Comparison of ENCODE assay signal across 18 cellular contexts in the genomic region with DNA sequence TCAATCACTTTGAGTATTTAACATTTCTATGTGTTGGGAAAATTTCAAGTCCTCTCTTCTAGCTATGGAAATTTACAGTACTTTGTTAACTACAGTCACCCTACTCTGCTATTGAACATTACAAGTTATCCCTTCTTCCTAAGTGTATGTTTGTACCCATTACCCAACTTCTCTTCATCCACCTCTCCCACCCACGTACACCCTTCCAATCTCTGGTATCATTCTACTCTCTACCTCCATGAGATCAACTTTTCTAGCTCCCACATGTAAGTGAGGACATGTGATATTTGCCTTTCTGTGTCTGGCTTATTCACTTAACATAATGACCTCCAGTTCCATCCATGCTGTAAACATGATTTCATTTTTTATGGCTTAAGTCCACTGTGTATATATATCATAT. TPM values are rescaled to one million over a fixed set of nuclear protein-coding genes. Genes with fewer than 3 reads are reported as not detected.
A peak's percentile ranks its signal among the peaks of the same experiment; 100 is the strongest.
DNase-seq lines count a peak whose midpoint lies in the region; TF ChIP-seq lines count a peak whose summit lies in the region.
"Had no signal": no experiment of that assay in that cellular context is flagged by ENCODE, and none has a peak within 500 bp of the region (broad histone marks: within the 10 kb centered on the region; RNA-seq: fewer than 3 reads in every experiment).

No MANE protein-coding gene starts in this region.

- H3K36me3 Mint-ChIP-seq in activated CD4-positive, alpha-beta memory T cell treated with anti-CD3 and anti-CD28 coated beads, Interleukin-2, amount 10 ng/mL, durations not matched to agents 7 days and 5 days (ENCODE audit: low read depth), result peaks cover 21% of the 10 kb centered on the region
- peaks cover 8% of the 10 kb centered on the region for H3K36me3 Mint-ChIP-seq in activated CD4-positive, alpha-beta memory T cell treated with anti-CD3 and anti-CD28 coated beads for 36 hours
- H3K36me3 Mint-ChIP-seq in nephron progenitor cell (ENCODE audit: low read depth), result peaks cover 20% of the 10 kb centered on the region
- H3K36me3 Mint-ChIP-seq: activated naive CD4-positive, alpha-beta T cell treated with anti-CD3 and anti-CD28 coated beads, Interleukin-2, amount 50 U/mL, for 24 hours; memory B cell had no signal

- TF ChIP-seq CTCF in nephron progenitor cell (IDR thresholded peaks at IDR 0.05), result no peak

- peaks cover 35% of the 10 kb centered on the region for H3K4me1 Mint-ChIP-seq in activated CD4-positive, alpha-beta memory T cell treated with anti-CD3 and anti-CD28 coated beads, Interleukin-2, amount 10 ng/mL, durations not matched to agents 7 days and 5 days
- H3K4me1 Mint-ChIP-seq in activated CD4-positive, alpha-beta memory T cell treated with anti-CD3 and anti-CD28 coated beads for 36 hours (ENCODE audit: low read depth), result peaks cover 30% of the 10 kb centered on the region
- peaks cover 23% of the 10 kb centered on the region for H3K4me1 Mint-ChIP-seq in nephron progenitor cell

- H3K27ac Mint-ChIP-seq in activated CD4-positive, alpha-beta memory T cell treated with anti-CD3 and anti-CD28 coated beads, Interleukin-2, amount 10 ng/mL, durations not matched to agents 7 days and 5 days, result peak overlapping the region; percentile 2
- no peak overlapping the region for H3K27ac Mint-ChIP-seq in activated CD4-positive, alpha-beta memory T cell treated with anti-CD3 and anti-CD28 coated beads for 36 hours
- peak overlapping the region; percentile 44 for H3K27ac Mint-ChIP-seq in nephron progenitor cell
- H3K27ac Mint-ChIP-seq: activated CD4-positive, alpha-beta T cell treated with anti-CD3 and anti-CD28 coated beads, Interleukin-2, amount 10 ng/mL, durations not matched to agents 7 days and 5 days; activated naive CD4-positive, alpha-beta T cell treated with anti-CD3 and anti-CD28 coated beads, Interleukin-2, amount 50 U/mL, for 24 hours; memory B cell had no signal

- no peak for DNase-seq in activated CD4-positive, alpha-beta memory T cell treated with anti-CD3 and anti-CD28 coated beads, Interleukin-2, amount 10 ng/mL, durations not matched to agents 7 days and 5 days
- DNase-seq in activated CD4-positive, alpha-beta memory T cell treated with anti-CD3 and anti-CD28 coated beads for 36 hours, result no peak
- DNase-seq in nephron progenitor cell (no peak), NCI-H524 treated with DMSO at 0.1 percent for 48 hours (lab: John Stamatoyannopoulos, UW) (no peak)
- DNase-seq: ACHN; activated CD4-positive, alpha-beta T cell treated with anti-CD3 and anti-CD28 coated beads, Interleukin-2, amount 10 ng/mL, durations not matched to agents 7 days and 5 days; brain microvascular endothelial cell; DMS79 treated with DMSO at 0.1 percent for 48 hours; GM23248; hypothalamus; naive thymus-derived CD4-positive, alpha-beta T cell; NCI-H1436 treated with DMSO at 0.1 percent for 48 hours; SK-N-SH; stimulated activated CD4-positive, alpha-beta T cell treated with anti-CD3 and anti-CD28 coated beads, Interleukin-2, amount 100 ng/mL, for 24 hours; substantia nigra had no signal

- no peaks in the 10 kb centered on the region for H3K27me3 Mint-ChIP-seq in activated CD4-positive, alpha-beta memory T cell treated with anti-CD3 and anti-CD28 coated beads, Interleukin-2, amount 10 ng/mL, durations not matched to agents 7 days and 5 days
- no peaks in the 10 kb centered on the region for H3K27me3 Mint-ChIP-seq in activated CD4-positive, alpha-beta memory T cell treated with anti-CD3 and anti-CD28 coated beads for 36 hours
- H3K27me3 Mint-ChIP-seq in nephron progenitor cell (ENCODE audit: low read depth, poor library complexity), result peaks cover 9% of the 10 kb centered on the region
- H3K27me3 Mint-ChIP-seq: activated CD4-positive, alpha-beta T cell treated with anti-CD3 and anti-CD28 coated beads, Interleukin-2, amount 10 ng/mL, durations not matched to agents 7 days and 5 days; activated naive CD4-positive, alpha-beta T cell treated with anti-CD3 and anti-CD28 coated beads, Interleukin-2, amount 50 U/mL, for 24 hours; memory B cell; naive thymus-derived CD4-positive, alpha-beta T cell had no signal

- H3K9me3 Mint-ChIP-seq in activated CD4-positive, alpha-beta memory T cell treated with anti-CD3 and anti-CD28 coated beads, Interleukin-2, amount 10 ng/mL, durations not matched to agents 7 days and 5 days, result no peaks in the 10 kb centered on the region
- no peaks in the 10 kb centered on the region for H3K9me3 Mint-ChIP-seq in activated CD4-positive, alpha-beta memory T cell treated with anti-CD3 and anti-CD28 coated beads for 36 hours
- no peaks in the 10 kb centered on the region for H3K9me3 Mint-ChIP-seq in nephron progenitor cell
- H3K9me3 Mint-ChIP-seq: activated CD4-positive, alpha-beta T cell treated with anti-CD3 and anti-CD28 coated beads, Interleukin-2, amount 10 ng/mL, durations not matched to agents 7 days and 5 days; activated naive CD4-positive, alpha-beta T cell treated with anti-CD3 and anti-CD28 coated beads, Interleukin-2, amount 50 U/mL, for 24 hours; CD14-positive monocyte; memory B cell; naive thymus-derived CD4-positive, alpha-beta T cell had no signal

- CTCF ChIA-PET in activated CD4-positive, alpha-beta memory T cell treated with anti-CD3 and anti-CD28 coated beads, Interleukin-2, amount 10 ng/mL, durations not matched to agents 7 days and 5 days (lab: Charles Lee), result interaction anchor here (0.5 to 1.3 kb wide), 5 partner anchors 17 to 145 kb away, joined by 3 to 4 read pairs (median 3); partner anchors contain the start of gene DCTPP1
- CTCF ChIA-PET in activated CD4-positive, alpha-beta memory T cell treated with anti-CD3 and anti-CD28 coated beads for 36 hours (lab: Charles Lee), result interaction anchor here (0.9 to 1.4 kb wide), 2 partner anchors 39 to 54 kb away, joined by 3 to 4 read pairs; no protein-coding TSS in a partner anchor

- H3K4me3 Mint-ChIP-seq in activated CD4-positive, alpha-beta memory T cell treated with anti-CD3 and anti-CD28 coated beads, Interleukin-2, amount 10 ng/mL, durations not matched to agents 7 days and 5 days, result no peak overlapping the region
- no peak overlapping the region for H3K4me3 Mint-ChIP-seq in activated CD4-positive, alpha-beta memory T cell treated with anti-CD3 and anti-CD28 coated beads for 36 hours
- no peak overlapping the region for H3K4me3 Mint-ChIP-seq in nephron progenitor cell
- H3K4me3 Mint-ChIP-seq: activated CD4-positive, alpha-beta T cell treated with anti-CD3 and anti-CD28 coated beads, Interleukin-2, amount 10 ng/mL, durations not matched to agents 7 days and 5 days; activated naive CD4-positive, alpha-beta T cell treated with anti-CD3 and anti-CD28 coated beads, Interleukin-2, amount 50 U/mL, for 24 hours; CD14-positive monocyte; memory B cell had no signal

- POLR2A ChIA-PET in activated CD4-positive, alpha-beta memory T cell treated with anti-CD3 and anti-CD28 coated beads, Interleukin-2, amount 10 ng/mL, durations not matched to agents 7 days and 5 days (lab: Charles Lee), result interaction anchor here (1.2 kb wide), 1 partner anchor 40 kb away, joined by 3 read pairs; the partner anchor contains the start of gene ZNF747
- POLR2A ChIA-PET in activated CD4-positive, alpha-beta memory T cell treated with anti-CD3 and anti-CD28 coated beads for 36 hours (lab: Charles Lee), result interaction anchor here (1.2 kb wide), 1 partner anchor 11 kb away, joined by 4 read pairs; no protein-coding TSS in a partner anchor

- intact Hi-C loops in activated CD4-positive, alpha-beta memory T cell treated with anti-CD3 and anti-CD28 coated beads for 36 hours (cut with micrococcal nuclease), result no loop called here

RNA-seq across cellular contexts. Expression of gene ZNF688, which starts 3.2 kb away (rescaled TPM):
- total RNA-seq in activated CD4-positive, alpha-beta memory T cell treated with anti-CD3 and anti-CD28 coated beads, Interleukin-2, amount 10 ng/mL, durations not matched to agents 7 days and 5 days, result 10 to 100 TPM; 19.2 to 22.8 TPM
- total RNA-seq in activated CD4-positive, alpha-beta memory T cell treated with anti-CD3 and anti-CD28 coated beads for 36 hours, result 1 to 10 TPM; 9.2 to 9.3 TPM

RNA-seq across cellular contexts. Expression of gene ZNF785, which starts 10.8 kb away (rescaled TPM):
- total RNA-seq in activated CD4-positive, alpha-beta memory T cell treated with anti-CD3 and anti-CD28 coated beads, Interleukin-2, amount 10 ng/mL, durations not matched to agents 7 days and 5 days, result 10 to 100 TPM; 12.9 to 13.3 TPM
- 10 to 100 TPM; 14.0 to 15.0 TPM for total RNA-seq in activated CD4-positive, alpha-beta memory T cell treated with anti-CD3 and anti-CD28 coated beads for 36 hours

RNA-seq across cellular contexts. Expression of gene ZNF764, which starts 16.5 kb away (rescaled TPM):
- 10 to 100 TPM; 16.0 to 16.8 TPM for total RNA-seq in activated CD4-positive, alpha-beta memory T cell treated with anti-CD3 and anti-CD28 coated beads, Interleukin-2, amount 10 ng/mL, durations not matched to agents 7 days and 5 days
- 10 to 100 TPM; 13.7 to 14.2 TPM for total RNA-seq in activated CD4-positive, alpha-beta memory T cell treated with anti-CD3 and anti-CD28 coated beads for 36 hours

RNA-seq across cellular contexts. Expression of gene ZNF689, which starts 35.5 kb away (rescaled TPM):
- total RNA-seq in activated CD4-positive, alpha-beta memory T cell treated with anti-CD3 and anti-CD28 coated beads, Interleukin-2, amount 10 ng/mL, durations not matched to agents 7 days and 5 days, result 10 to 100 TPM in 1 of 2 experiments, 1 to 10 TPM in 1; 9.9 to 11.7 TPM
- 1 to 10 TPM; 8.7 to 9.9 TPM for total RNA-seq in activated CD4-positive, alpha-beta memory T cell treated with anti-CD3 and anti-CD28 coated beads for 36 hours

RNA-seq across cellular contexts. Expression of gene ZNF747, which starts 40.0 kb away (rescaled TPM):
- 10 to 100 TPM; 10.6 to 10.7 TPM for total RNA-seq in activated CD4-positive, alpha-beta memory T cell treated with anti-CD3 and anti-CD28 coated beads, Interleukin-2, amount 10 ng/mL, durations not matched to agents 7 days and 5 days
- 1 to 10 TPM; 7.2 to 7.6 TPM for total RNA-seq in activated CD4-positive, alpha-beta memory T cell treated with anti-CD3 and anti-CD28 coated beads for 36 hours
